In the genomic region with DNA sequence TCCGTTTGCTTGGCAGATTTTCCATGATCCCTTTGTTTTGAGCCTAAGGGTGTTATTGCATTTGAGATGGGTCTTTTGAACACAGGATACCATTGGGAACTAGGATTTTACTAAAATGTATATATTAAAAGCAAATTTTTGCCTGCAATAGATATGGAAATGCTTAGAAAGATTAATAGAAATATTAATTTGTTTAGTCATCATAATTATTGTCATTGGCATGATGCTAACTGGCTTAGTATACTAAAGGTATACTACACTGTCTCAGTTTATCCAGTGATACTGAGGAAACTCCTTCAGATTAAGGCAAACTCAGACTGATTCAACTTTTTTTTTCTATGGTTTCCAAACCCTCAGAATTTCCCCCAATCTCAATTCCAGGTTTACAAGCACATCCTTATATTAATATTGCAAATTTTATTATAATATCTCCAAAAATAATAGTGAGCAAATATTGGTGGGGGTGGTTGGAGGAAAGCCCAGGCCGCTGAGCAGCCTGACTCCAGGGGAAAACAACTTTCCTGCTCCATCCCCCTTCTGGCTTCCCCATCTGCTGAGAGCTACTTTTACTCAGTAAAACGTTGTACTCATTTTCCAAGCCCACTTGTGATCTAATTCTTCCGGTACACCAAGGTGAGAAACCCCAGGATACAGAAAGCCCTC, we compare ENCODE assay signal across 2 cellular contexts.
A peak's percentile ranks its signal among the peaks of the same experiment; 100 is the strongest.
TF ChIP-seq lines count a peak whose summit lies in the region.

No MANE protein-coding gene starts in this region.

TF ChIP-seq in HepG2, 621 proteins besides CTCF, POLR2A, EP300 and RAD21:
- TF ChIP-seq MAFK (conservative IDR thresholded peaks at IDR 0.05 in 1 of 2, IDR thresholded peaks at IDR 0.05 in 1 of 2; ENCODE audit: low read length in 2 of 2) (peak; percentile 65 to 82), MAFF (IDR thresholded peaks at IDR 0.05; ENCODE audit: low read depth, low read length) (peak; percentile 76), ZNF563 (CRISPR knock-in tag; IDR thresholded peaks at IDR 0.05) (no peak)

TF ChIP-seq in IMR-90, 13 proteins besides CTCF, POLR2A, EP300 and RAD21:
- TF ChIP-seq RCOR1 (IDR thresholded peaks at IDR 0.05; ENCODE audit: insufficient replicate concordance, low read length): no peak
- TF ChIP-seq MAFK (IDR thresholded peaks at IDR 0.05; ENCODE audit: low read depth, low read length): peak; percentile 51
